ENCODE assay signal across 8 cellular contexts in genomic region chr6:108556864-108557493, GRCh38. TPM values are rescaled to one million over a fixed set of nuclear protein-coding genes. Genes with fewer than 3 reads are reported as not detected.
DNase-seq lines count a peak whose midpoint lies in the region; ATAC-seq lines count a peak whose summit lies in the region.

No MANE protein-coding gene starts in this region.

- H3K9me3 ChIP-seq in iPS DF 6.9 (ENCODE audit: control insufficient read depth, insufficient read depth, low read length), result no peaks in the 10 kb centered on the region

- no peaks in the 10 kb centered on the region; the same call in 1 of the 2 replicates for H3K36me3 ChIP-seq in iPS DF 6.9 (ENCODE audit: control insufficient read depth, insufficient read depth, low read length)

- no peaks in the 10 kb centered on the region; the same call in 1 of the 2 replicates for H3K4me1 ChIP-seq in iPS DF 6.9 (ENCODE audit: control insufficient read depth, insufficient read depth, low read length)

- H3K4me1 Mint-ChIP-seq in activated CD4-positive, alpha-beta memory T cell treated with anti-CD3 and anti-CD28 coated beads, Interleukin-2, amount 10 ng/mL, durations not matched to agents 7 days and 5 days, result peaks cover 15% of the 10 kb centered on the region
- H3K4me1 Mint-ChIP-seq in stimulated activated naive CD8-positive, alpha-beta T cell treated with anti-CD3 and anti-CD28 coated beads, Interleukin-15, amount 100 ng/mL, for 72 hours, result peaks cover 18% of the 10 kb centered on the region

- H3K27ac ChIP-seq in iPS DF 6.9 (ENCODE audit: low read length), result no peak overlapping the region

- H3K27me3 Mint-ChIP-seq in activated CD4-positive, alpha-beta memory T cell treated with anti-CD3 and anti-CD28 coated beads, Interleukin-2, amount 10 ng/mL, durations not matched to agents 7 days and 5 days, result peaks cover 19% of the 10 kb centered on the region
- peaks cover 35% of the 10 kb centered on the region for H3K27me3 Mint-ChIP-seq in stimulated activated naive CD8-positive, alpha-beta T cell treated with anti-CD3 and anti-CD28 coated beads, Interleukin-15, amount 100 ng/mL, for 72 hours

- peaks cover 4% of the 10 kb centered on the region for H3K36me3 Mint-ChIP-seq in activated CD4-positive, alpha-beta memory T cell treated with anti-CD3 and anti-CD28 coated beads, Interleukin-2, amount 10 ng/mL, durations not matched to agents 7 days and 5 days (ENCODE audit: low read depth)

- peak overlapping the region; percentile 31 for H3K27ac Mint-ChIP-seq in activated CD4-positive, alpha-beta memory T cell treated with anti-CD3 and anti-CD28 coated beads, Interleukin-2, amount 10 ng/mL, durations not matched to agents 7 days and 5 days
- H3K27ac Mint-ChIP-seq in stimulated activated naive CD8-positive, alpha-beta T cell treated with anti-CD3 and anti-CD28 coated beads, Interleukin-15, amount 100 ng/mL, for 72 hours, result peak overlapping the region in 1 of 2 donors; percentile 90

- H3K9me3 Mint-ChIP-seq in activated CD4-positive, alpha-beta memory T cell treated with anti-CD3 and anti-CD28 coated beads, Interleukin-2, amount 10 ng/mL, durations not matched to agents 7 days and 5 days, result no peaks in the 10 kb centered on the region
- no peaks in the 10 kb centered on the region for H3K9me3 Mint-ChIP-seq in stimulated activated naive CD8-positive, alpha-beta T cell treated with anti-CD3 and anti-CD28 coated beads, Interleukin-15, amount 100 ng/mL, for 72 hours

- no peak for ATAC-seq in stimulated activated naive CD8-positive, alpha-beta T cell treated with anti-CD3 and anti-CD28 coated beads, Interleukin-15, amount 100 ng/mL, for 72 hours
- ATAC-seq in HG03159 (IDR thresholded peaks at IDR 0.05; ENCODE audit: unreplicated experiment) (no peak), HG03342 (IDR thresholded peaks at IDR 0.05; ENCODE audit: unreplicated experiment) (no peak)

- H3K27me3 ChIP-seq in iPS DF 6.9 (ENCODE audit: control insufficient read depth, insufficient read depth, low read length), result no peaks in the 10 kb centered on the region; the same call in 1 of the 2 replicates

- peak overlapping the region; percentile 55; the same call in 1 of the 2 replicates for H3K4me3 ChIP-seq in iPS DF 6.9 (ENCODE audit: low read length)

- peak; percentile 50 for DNase-seq in NCI-H146 (lab: John Stamatoyannopoulos, UW)
- no peak for DNase-seq in NCI-H146 treated with DMSO at 0.1 percent for 48 hours (lab: John Stamatoyannopoulos, UW; ENCODE audit: unreplicated experiment)
- DNase-seq in activated CD4-positive, alpha-beta memory T cell treated with anti-CD3 and anti-CD28 coated beads, Interleukin-2, amount 10 ng/mL, durations not matched to agents 7 days and 5 days, result no peak
- DNase-seq in iPS DF 6.9 (ENCODE audit: low read depth, low spot score), result no peak
- DNase-seq in stimulated activated naive CD8-positive, alpha-beta T cell treated with anti-CD3 and anti-CD28 coated beads, Interleukin-15, amount 100 ng/mL, for 72 hours, result no peak
- no peak for DNase-seq in NCI-H2081 treated with DMSO at 0.1 percent for 48 hours (lab: John Stamatoyannopoulos, UW)

- no CpG with 5 or more reads among the region's 16 CpGs for WGBS in iPS DF 6.9 (ENCODE audit: insufficient coverage, insufficient read length)

- CTCF ChIA-PET in activated CD4-positive, alpha-beta memory T cell treated with anti-CD3 and anti-CD28 coated beads, Interleukin-2, amount 10 ng/mL, durations not matched to agents 7 days and 5 days (lab: Charles Lee), result interaction anchor here (1.0 kb wide), 1 partner anchor 518 kb away, joined by 3 read pairs; no protein-coding TSS in a partner anchor

- H3K4me3 Mint-ChIP-seq in activated CD4-positive, alpha-beta memory T cell treated with anti-CD3 and anti-CD28 coated beads, Interleukin-2, amount 10 ng/mL, durations not matched to agents 7 days and 5 days, result peak overlapping the region; percentile 97
- H3K4me3 Mint-ChIP-seq in stimulated activated naive CD8-positive, alpha-beta T cell treated with anti-CD3 and anti-CD28 coated beads, Interleukin-15, amount 100 ng/mL, for 72 hours, result peak overlapping the region; percentile 88 to 90

- POLR2A ChIA-PET in activated CD4-positive, alpha-beta memory T cell treated with anti-CD3 and anti-CD28 coated beads, Interleukin-2, amount 10 ng/mL, durations not matched to agents 7 days and 5 days (lab: Charles Lee), result interaction anchor here (0.6 to 4.5 kb wide), 11 partner anchors 11 to 826 kb away, joined by 3 to 29 read pairs (median 5); partner anchors contain the start of genes ARMC2, CD164, CEP57L1 and SESN1

RNA-seq across cellular contexts. Expression of gene FOXO3, which starts 3.7 kb away (rescaled TPM):
- 10 to 100 TPM; 19.1 to 19.3 TPM for total RNA-seq in activated CD4-positive, alpha-beta memory T cell treated with anti-CD3 and anti-CD28 coated beads, Interleukin-2, amount 10 ng/mL, durations not matched to agents 7 days and 5 days
